Comparison of ENCODE assay signal across 12 cellular contexts in genomic region chr19:8393871-8394250, GRCh38. TPM values are rescaled to one million over a fixed set of nuclear protein-coding genes. Genes with fewer than 3 reads are reported as not detected.
A peak's percentile ranks its signal among the peaks of the same experiment; 100 is the strongest.
DNase-seq lines count a peak whose midpoint lies in the region; ATAC-seq and TF ChIP-seq lines count a peak whose summit lies in the region.
"Had no signal": no experiment of that assay in that cellular context is flagged by ENCODE, and none has a peak within 500 bp of the region (broad histone marks: within the 10 kb centered on the region; RNA-seq: fewer than 3 reads in every experiment).

No MANE protein-coding gene starts in this region.

- ATAC-seq in GM18870 (IDR thresholded peaks at IDR 0.05; ENCODE audit: unreplicated experiment), result no peak
- ATAC-seq: activated naive CD4-positive, alpha-beta T cell treated with anti-CD3 and anti-CD28 coated beads, Interleukin-2, amount 50 U/mL, for 72 hours; GM23338 had no signal

- H3K9ac ChIP-seq in BLaER1 treated with 17β-estradiol and CSF1 and Interleukin-3, amounts not matched to agents 10 nM and 100 nM, result peak overlapping the region in 5 of 11 experiments; percentile 13 to 57 (median 41); a peak in 6 of 22 replicates

- peak in 1 of 7 donors; percentile 51 for DNase-seq in adrenal gland
- peak; percentile 74 for DNase-seq in inferior parietal cortex (ENCODE audit: extremely low spot score)
- DNase-seq in putamen (ENCODE audit: low spot score), result peak; percentile 93
- no peak for DNase-seq in NCI-H2081 (lab: John Stamatoyannopoulos, UW)
- no peak for DNase-seq in HUDEP-2 (lab: John Stamatoyannopoulos, UW; ENCODE audit: unreplicated experiment in 76 of 76)
- DNase-seq in activated naive CD4-positive, alpha-beta T cell treated with Interleukin-2 at 50 U/mL for 16 hours, result no peak
- DNase-seq: activated CD4-positive, alpha-beta T cell treated with anti-CD3 and anti-CD28 coated beads, Interleukin-2, amount 10 ng/mL, durations not matched to agents 24 days and 14 days; NCI-H1436 treated with DMSO at 0.1 percent for 48 hours had no signal

- no peak for TF ChIP-seq POLR2A in adrenal gland (IDR thresholded peaks at IDR 0.05)

- no peak overlapping the region for H3K4me3 ChIP-seq in BLaER1 treated with 17β-estradiol and CSF1 and Interleukin-3, amounts not matched to agents 10 nM and 100 nM
- no peak overlapping the region for H3K4me3 ChIP-seq in adrenal gland
- H3K4me3 ChIP-seq: GM23338 had no signal

- TF ChIP-seq CTCF in adrenal gland (IDR thresholded peaks at IDR 0.05), result no peak

- H4K20me1 ChIP-seq in BLaER1 treated with 17β-estradiol and CSF1 and Interleukin-3, amounts not matched to agents 10 nM and 100 nM, result peaks cover 78 to 81% (median 81%) of the 10 kb centered on the region in 11 experiments

- peaks cover 27 to 77% (median 69%) of the 10 kb centered on the region in 10 experiments for H3K4me1 ChIP-seq in BLaER1 treated with 17β-estradiol and CSF1 and Interleukin-3, amounts not matched to agents 10 nM and 100 nM
- H3K4me1 ChIP-seq in adrenal gland (replicated peaks in 1 of 2), result peaks cover 35 to 68% of the 10 kb centered on the region in 2 donors

- H3K36me3 ChIP-seq in BLaER1 treated with 17β-estradiol and CSF1 and Interleukin-3, amounts not matched to agents 10 nM and 100 nM, result peaks cover 0 to 50% (median 12%) of the 10 kb centered on the region in 11 experiments; a peak in 11 of 22 replicates
- no peaks in the 10 kb centered on the region for H3K36me3 ChIP-seq in adrenal gland (replicated peaks in 1 of 2)

- peak overlapping the region in 1 of 11 experiments; percentile 40; a peak in 2 of 22 replicates for H3K27ac ChIP-seq in BLaER1 treated with 17β-estradiol and CSF1 and Interleukin-3, amounts not matched to agents 10 nM and 100 nM
- peak overlapping the region in 3 of 5 donors; percentile 52 to 100 (median 71) for H3K27ac ChIP-seq in adrenal gland

- intact Hi-C loops in adrenal gland (cut with DNase I), result no loop called here

- 85 to 97% (median 90%) methylated on average over 4 to 8 of the region's 8 CpGs for WGBS in adrenal gland, 4 donors

- peak overlapping the region in 6 of 11 experiments; percentile 70 to 80 (median 79); a peak in 9 of 22 replicates for H3K4me2 ChIP-seq in BLaER1 treated with 17β-estradiol and CSF1 and Interleukin-3, amounts not matched to agents 10 nM and 100 nM
- H3K4me2 ChIP-seq: GM23338 had no signal

- no peaks in the 10 kb centered on the region for H3K27me3 ChIP-seq in BLaER1 treated with 17β-estradiol and CSF1 and Interleukin-3, amounts not matched to agents 10 nM and 100 nM
- no peaks in the 10 kb centered on the region for H3K27me3 ChIP-seq in adrenal gland

- H3K9me3 ChIP-seq in BLaER1 treated with 17β-estradiol and CSF1 and Interleukin-3, amounts not matched to agents 10 nM and 100 nM (replicated peaks in 1 of 11), result no peaks in the 10 kb centered on the region
- no peaks in the 10 kb centered on the region for H3K9me3 ChIP-seq in adrenal gland (replicated peaks in 1 of 3)

RNA-seq across cellular contexts. Expression of gene RAB11B, which starts 3.7 kb away (rescaled TPM):
- 100 to 1,000 TPM in 3 of 8 donors, 10 to 100 TPM in 5; 44.4 to 155 (median 88.2) TPM for total RNA-seq in adrenal gland
- polyA plus RNA-seq in adrenal gland, result 100 to 1,000 TPM in 1 of 3 donors, 10 to 100 TPM in 2; 24.6 to 147 (median 64.9) TPM

RNA-seq across cellular contexts. Expression of gene MARCHF2, which starts 19.2 kb away (rescaled TPM):
- total RNA-seq in adrenal gland, result 100 to 1,000 TPM in 3 of 8 donors, 10 to 100 TPM in 5; 28.4 to 200 (median 71.2) TPM
- 10 to 100 TPM; 13.1 to 47.3 (median 44.2) TPM for polyA plus RNA-seq in adrenal gland

RNA-seq across cellular contexts. Expression of gene ANGPTL4, which starts 29.9 kb away (rescaled TPM):
- 100 to 1,000 TPM in 2 of 8 donors, 10 to 100 TPM in 5, 1 to 10 TPM in 1; 4.4 to 141 (median 27.1) TPM for total RNA-seq in adrenal gland
- 10 to 100 TPM in 2 of 3 donors, 1 to 10 TPM in 1; 4.9 to 54.0 (median 46.8) TPM for polyA plus RNA-seq in adrenal gland

RNA-seq across cellular contexts. Expression of gene KANK3, which starts 50.8 kb away (rescaled TPM):
- total RNA-seq in adrenal gland, result 10 to 100 TPM in 7 of 8 donors, 1 to 10 TPM in 1; 9.8 to 27.7 (median 18.4) TPM
- polyA plus RNA-seq in adrenal gland, result 10 to 100 TPM in 2 of 3 donors, under 1 TPM in 1; 0.38 to 27.8 (median 23.6) TPM

RNA-seq across cellular contexts. Expression of gene HNRNPM, which starts 50.9 kb away (rescaled TPM):
- 100 to 1,000 TPM in 4 of 8 donors, 10 to 100 TPM in 4; 51.7 to 164 (median 95.5) TPM for total RNA-seq in adrenal gland
- 100 to 1,000 TPM in 1 of 3 donors, 10 to 100 TPM in 2; 65.0 to 262 (median 76.7) TPM for polyA plus RNA-seq in adrenal gland

Comparison
In these comparisons a context has a peak if more than half of its experiments do, and no peak if none do; other contexts are left out.
1. DNase-seq: peak in inferior parietal cortex (single experiment) and putamen (single experiment); none in NCI-H2081 (0 of 2), HUDEP-2 (0 of 76) and activated naive CD4-positive, alpha-beta T cell treated with Interleukin-2 at 50 U/mL for 16 hours (single experiment).